Comparison of ENCODE assay signal across 22 cellular contexts in the genomic region with DNA sequence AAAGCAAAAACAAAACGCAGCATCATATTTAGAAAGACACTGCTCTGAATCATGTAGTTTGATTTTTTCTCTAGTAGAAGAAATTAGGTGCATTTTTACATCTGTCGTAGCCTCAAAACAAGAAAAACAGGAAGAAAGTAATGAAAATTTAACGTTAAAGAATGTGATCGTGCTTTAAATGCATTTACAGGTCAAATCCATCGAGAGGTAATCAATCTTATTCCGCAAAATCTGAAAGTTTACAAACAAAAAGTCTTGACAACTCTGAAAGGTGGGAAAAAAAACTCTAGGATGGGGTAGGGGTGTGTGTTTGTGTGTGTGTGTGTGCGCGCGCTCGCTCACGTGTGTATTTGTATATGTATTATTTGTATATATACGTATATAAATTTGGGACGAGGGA. TPM values are rescaled to one million over a fixed set of nuclear protein-coding genes. Genes with fewer than 3 reads are reported as not detected.
DNase-seq lines count a peak whose midpoint lies in the region; ATAC-seq and TF ChIP-seq lines count a peak whose summit lies in the region.
"Had no signal": no experiment of that assay in that cellular context is flagged by ENCODE, and none has a peak within 500 bp of the region (broad histone marks: within the 10 kb centered on the region; RNA-seq: fewer than 3 reads in every experiment).

No MANE protein-coding gene starts in this region.

- peaks cover 100% of the 10 kb centered on the region for H3K27me3 ChIP-seq in GM23338 (ENCODE audit: insufficient read depth)
- no peaks in the 10 kb centered on the region for H3K27me3 ChIP-seq in WERI-Rb-1 (ENCODE audit: insufficient read depth, low read depth, severe bottlenecking)

- H3K4me1 Mint-ChIP-seq in GM23338 (peaks cover 42% of the 10 kb centered on the region), glutamatergic neuron (ENCODE audit: low read depth, unreplicated experiment) (peaks cover 67% of the 10 kb centered on the region)

- peaks cover 65% of the 10 kb centered on the region for H3K4me1 ChIP-seq in GM23338 (ENCODE audit: insufficient read depth)
- H3K4me1 ChIP-seq: A549, BE2C had no signal

- H3K4me3 Mint-ChIP-seq in GM23338 (no peak overlapping the region), glutamatergic neuron (ENCODE audit: unreplicated experiment) (peak overlapping the region; percentile 70)
- H3K4me3 Mint-ChIP-seq: CD4-positive, alpha-beta T cell had no signal

- ATAC-seq in GM23338: no peak
- ATAC-seq in GM18505 (IDR thresholded peaks at IDR 0.05; ENCODE audit: unreplicated experiment): no peak
- no peak for ATAC-seq in HG03460 (IDR thresholded peaks at IDR 0.05; ENCODE audit: unreplicated experiment)
- ATAC-seq in HG02840 (IDR thresholded peaks at IDR 0.05; ENCODE audit: low FRiP score, unreplicated experiment): no peak
- no peak for ATAC-seq in HG03565 (IDR thresholded peaks at IDR 0.05; ENCODE audit: unreplicated experiment)
- ATAC-seq: A549, HCT116 had no signal

- no peak for DNase-seq in GM23338 (ENCODE audit: low spot score)
- DNase-seq in NCI-H69 (lab: John Stamatoyannopoulos, UW): peak; percentile 42
- no peak for DNase-seq in WERI-Rb-1
- no peak for DNase-seq in glutamatergic neuron
- DNase-seq: 8988T; ACHN; AML-193; BE2C; CD4-positive, alpha-beta T cell; CD8-positive, alpha-beta memory T cell; EL; GF-D8; H9 had no signal

- H4K20me1 ChIP-seq in GM23338 (replicated peaks; ENCODE audit: insufficient read depth): no peaks in the 10 kb centered on the region; the same call in none of the 2 replicates

- H2AFZ ChIP-seq in GM23338: no peak overlapping the region

- no peaks in the 10 kb centered on the region for H3K9me3 ChIP-seq in WERI-Rb-1 (ENCODE audit: severe bottlenecking)
- H3K9me3 ChIP-seq: A549 had no signal

- H3K36me3 Mint-ChIP-seq in GM23338 (ENCODE audit: low read depth): no peaks in the 10 kb centered on the region
- H3K36me3 Mint-ChIP-seq in glutamatergic neuron (ENCODE audit: unreplicated experiment): no peaks in the 10 kb centered on the region
- H3K36me3 Mint-ChIP-seq: CD8-positive, alpha-beta memory T cell had no signal

- no peak overlapping the region for H3K4me3 ChIP-seq in GM23338
- H3K4me3 ChIP-seq in WERI-Rb-1 (ENCODE audit: low read depth, low read length): no peak overlapping the region
- H3K4me3 ChIP-seq: A549; BLaER1 treated with 17β-estradiol and CSF1 and Interleukin-3, amounts not matched to agents 10 nM and 100 nM had no signal

- H3K9me2 ChIP-seq in GM23338 (ENCODE audit: insufficient read depth): no peaks in the 10 kb centered on the region

- no peaks in the 10 kb centered on the region for H3K36me3 ChIP-seq in GM23338 (ENCODE audit: insufficient read depth)
- H3K36me3 ChIP-seq in WERI-Rb-1: no peaks in the 10 kb centered on the region
- H3K36me3 ChIP-seq: BE2C; BLaER1 treated with 17β-estradiol and CSF1 and Interleukin-3, amounts not matched to agents 10 nM and 100 nM had no signal

- H3K27me3 Mint-ChIP-seq in GM23338 (ENCODE audit: insufficient read depth, low read depth, poor library complexity) (peaks cover 85% of the 10 kb centered on the region), glutamatergic neuron (ENCODE audit: unreplicated experiment) (peaks cover 14% of the 10 kb centered on the region)

- no peak for TF ChIP-seq POLR2A in GM18505 (IDR thresholded peaks at IDR 0.05; ENCODE audit: borderline replicate concordance, extremely low read depth, insufficient read depth, insufficient read length)

- peaks cover 9% of the 10 kb centered on the region; the same call in 1 of the 2 replicates for H3F3A ChIP-seq in GM23338 (replicated peaks; ENCODE audit: low read depth)

- H3K9me3 Mint-ChIP-seq in GM23338 (0 out of 3 replicates have a peak, but pooled peaks cover 4% of the 10 kb centered on the region), glutamatergic neuron (ENCODE audit: unreplicated experiment) (peaks cover 25% of the 10 kb centered on the region)

- H3K27ac Mint-ChIP-seq in GM23338 (no peak overlapping the region), glutamatergic neuron (ENCODE audit: unreplicated experiment) (peak overlapping the region; percentile 86)
- H3K27ac Mint-ChIP-seq: CD14-positive monocyte; CD4-positive, alpha-beta T cell; H9 had no signal

- H3K27ac ChIP-seq in GM23338 (ENCODE audit: low read depth) (no peak overlapping the region), WERI-Rb-1 (peak overlapping the region; percentile 65)
- H3K27ac ChIP-seq: A549; BLaER1 treated with 17β-estradiol and CSF1 and Interleukin-3, amounts not matched to agents 10 nM and 100 nM had no signal

- no peak for TF ChIP-seq CTCF in GM23338 (conservative IDR thresholded peaks at IDR 0.05; ENCODE audit: low read depth in 2 of 2)
- no peak for TF ChIP-seq CTCF in WERI-Rb-1 (IDR thresholded peaks at IDR 0.05; ENCODE audit: low read depth, low read length)
- no peak for TF ChIP-seq CTCF in glutamatergic neuron (IDR thresholded peaks at IDR 0.05; ENCODE audit: partially characterized antibody, unreplicated experiment)

- H3K4me2 ChIP-seq in GM23338: peak overlapping the region; percentile 85
- H3K4me2 ChIP-seq: A549; BLaER1 treated with 17β-estradiol and CSF1 and Interleukin-3, amounts not matched to agents 10 nM and 100 nM had no signal

- H3K79me2 ChIP-seq in GM23338 (replicated peaks; ENCODE audit: insufficient read depth): no peaks in the 10 kb centered on the region

TF ChIP-seq in GM23338, 12 proteins besides CTCF, POLR2A, EP300 and RAD21:
- TF ChIP-seq EZH2 (IDR thresholded peaks at IDR 0.05; ENCODE audit: low read depth, unreplicated experiment) (peak; percentile 37), STAT1 (IDR thresholded peaks at IDR 0.05; ENCODE audit: unreplicated experiment) (no peak)
- TF ChIP-seq, protein P1, sequence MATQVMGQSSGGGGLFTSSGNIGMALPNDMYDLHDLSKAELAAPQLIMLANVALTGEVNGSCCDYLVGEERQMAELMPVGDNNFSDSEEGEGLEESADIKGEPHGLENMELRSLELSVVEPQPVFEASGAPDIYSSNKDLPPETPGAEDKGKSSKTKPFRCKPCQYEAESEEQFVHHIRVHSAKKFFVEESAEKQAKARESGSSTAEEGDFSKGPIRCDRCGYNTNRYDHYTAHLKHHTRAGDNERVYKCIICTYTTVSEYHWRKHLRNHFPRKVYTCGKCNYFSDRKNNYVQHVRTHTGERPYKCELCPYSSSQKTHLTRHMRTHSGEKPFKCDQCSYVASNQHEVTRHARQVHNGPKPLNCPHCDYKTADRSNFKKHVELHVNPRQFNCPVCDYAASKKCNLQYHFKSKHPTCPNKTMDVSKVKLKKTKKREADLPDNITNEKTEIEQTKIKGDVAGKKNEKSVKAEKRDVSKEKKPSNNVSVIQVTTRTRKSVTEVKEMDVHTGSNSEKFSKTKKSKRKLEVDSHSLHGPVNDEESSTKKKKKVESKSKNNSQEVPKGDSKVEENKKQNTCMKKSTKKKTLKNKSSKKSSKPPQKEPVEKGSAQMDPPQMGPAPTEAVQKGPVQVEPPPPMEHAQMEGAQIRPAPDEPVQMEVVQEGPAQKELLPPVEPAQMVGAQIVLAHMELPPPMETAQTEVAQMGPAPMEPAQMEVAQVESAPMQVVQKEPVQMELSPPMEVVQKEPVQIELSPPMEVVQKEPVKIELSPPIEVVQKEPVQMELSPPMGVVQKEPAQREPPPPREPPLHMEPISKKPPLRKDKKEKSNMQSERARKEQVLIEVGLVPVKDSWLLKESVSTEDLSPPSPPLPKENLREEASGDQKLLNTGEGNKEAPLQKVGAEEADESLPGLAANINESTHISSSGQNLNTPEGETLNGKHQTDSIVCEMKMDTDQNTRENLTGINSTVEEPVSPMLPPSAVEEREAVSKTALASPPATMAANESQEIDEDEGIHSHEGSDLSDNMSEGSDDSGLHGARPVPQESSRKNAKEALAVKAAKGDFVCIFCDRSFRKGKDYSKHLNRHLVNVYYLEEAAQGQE (IDR thresholded peaks at IDR 0.05; ENCODE audit: unreplicated experiment): no peak

RNA-seq across cellular contexts. Expression of a gene that starts 10.2 kb away (rescaled TPM):
- 0.03 TPM in 1 of 2 replicates, not detected in the other for total RNA-seq in GM23338 (2014; rRNA removed; shearing (Covaris generic))
- polyA plus RNA-seq in GM23338 (2016; fragmentation: Nextera tagmentation; extraction: Ambion mirVana): 0.05 and 0.14 TPM in 2 replicates
- total RNA-seq in glutamatergic neuron (ENCODE audit: unreplicated experiment): 125 TPM
- total RNA-seq: H4 had no signal
- polyA plus RNA-seq: CD14-positive monocyte; CD8-positive, alpha-beta memory T cell had no signal

Comparison
In these comparisons a context has a peak if more than half of its experiments do, and no peak if none do; other contexts are left out.
1. RNA of a gene that starts 10.2 kb away (total RNA-seq): 125 TPM in glutamatergic neuron (single experiment); 0.03 TPM in GM23338; every median in the first group is over 100 times any median in the second.